In genomic region chr1:38989979-38990378, GRCh38 we compare ENCODE assay signal across 1 cellular context.
TF ChIP-seq lines count a peak whose summit lies in the region.

No MANE protein-coding gene starts in this region.

TF ChIP-seq in GM12878, 131 proteins besides CTCF, POLR2A, EP300 and RAD21:
- no peak for TF ChIP-seq TCF3 (IDR thresholded peaks at IDR 0.05; ENCODE audit: borderline replicate concordance, insufficient read depth, low read depth, low read length)
- no peak for TF ChIP-seq MAX (IDR thresholded peaks at IDR 0.05; ENCODE audit: low read depth, low read length)
- no peak for TF ChIP-seq IKZF2 (IDR thresholded peaks at IDR 0.05)
- TF ChIP-seq RAD51 (IDR thresholded peaks at IDR 0.05): no peak
- no peak for TF ChIP-seq SP1 (IDR thresholded peaks at IDR 0.05; ENCODE audit: low read depth, low read length)
- TF ChIP-seq IRF5 (IDR thresholded peaks at IDR 0.05; ENCODE audit: borderline replicate concordance): no peak
- no peak for TF ChIP-seq PRDM15 (CRISPR knock-in tag; IDR thresholded peaks at IDR 0.05)
- no peak for TF ChIP-seq USF2 (IDR thresholded peaks at IDR 0.05; ENCODE audit: borderline replicate concordance, low read depth, low read length)
- TF ChIP-seq BRCA1 (IDR thresholded peaks at IDR 0.05; ENCODE audit: low read depth, low read length): no peak
- TF ChIP-seq NFYA (IDR thresholded peaks at IDR 0.05; ENCODE audit: borderline replicate concordance, low read depth, low read length): no peak
- TF ChIP-seq RELA (IDR thresholded peaks at IDR 0.05; ENCODE audit: borderline replicate concordance, partially characterized antibody): no peak
- no peak for TF ChIP-seq GABPA (IDR thresholded peaks at IDR 0.05; ENCODE audit: low read depth)
- TF ChIP-seq POU2F2 (IDR thresholded peaks at IDR 0.05; ENCODE audit: borderline replicate concordance, low read depth, low read length): no peak
- TF ChIP-seq ZNF384 (IDR thresholded peaks at IDR 0.05; ENCODE audit: borderline replicate concordance, low read depth, low read length): no peak
- no peak for TF ChIP-seq MXI1 (IDR thresholded peaks at IDR 0.05; ENCODE audit: low read depth, low read length)
- no peak for TF ChIP-seq EZH2 (IDR thresholded peaks at IDR 0.05; ENCODE audit: borderline replicate concordance, control insufficient read depth, low read depth, low read length)
- no peak for TF ChIP-seq E2F4 (IDR thresholded peaks at IDR 0.05; ENCODE audit: low read depth, low read length)
- no peak for TF ChIP-seq MEF2B (IDR thresholded peaks at IDR 0.05; ENCODE audit: partially characterized antibody, poor library complexity, severe bottlenecking)
- no peak for TF ChIP-seq NFIC (IDR thresholded peaks at IDR 0.05; ENCODE audit: low read depth, low read length)
